17 cellular contexts compared by ENCODE assay signal in genomic region chr10:35398888-35399287, GRCh38.
DNase-seq lines count a peak whose midpoint lies in the region; ATAC-seq and TF ChIP-seq lines count a peak whose summit lies in the region.
"Had no signal": no experiment of that assay in that cellular context is flagged by ENCODE, and none has a peak within 500 bp of the region (broad histone marks: within the 10 kb centered on the region; RNA-seq: fewer than 3 reads in every experiment).

No MANE protein-coding gene starts in this region.

- peak overlapping the region in 1 of 7 donors; percentile 65 for H3K4me3 Mint-ChIP-seq in CD8-positive, alpha-beta memory T cell
- H3K4me3 Mint-ChIP-seq in endothelial cell (ENCODE audit: unreplicated experiment): no peak overlapping the region

- H3K9me3 ChIP-seq in CD8-positive, alpha-beta memory T cell (ENCODE audit: low read length): no peaks in the 10 kb centered on the region
- H3K9me3 ChIP-seq in neutrophil (no peaks in the 10 kb centered on the region), right lobe of liver (peaks cover 0 to 3% (median 0%) of the 10 kb centered on the region in 4 donors)

- no peak for DNase-seq in CD8-positive, alpha-beta memory T cell
- DNase-seq in HEK293T (ENCODE audit: extremely low spot score): no peak
- no peak for DNase-seq in endothelial cell (ENCODE audit: low spot score)
- DNase-seq in effector CD8-positive, alpha-beta T cell (lab: John Stamatoyannopoulos, UW): no peak
- DNase-seq in right lobe of liver: no peak
- no peak for DNase-seq in left colon
- DNase-seq in activated naive CD4-positive, alpha-beta T cell (lab: John Stamatoyannopoulos, UW): no peak
- DNase-seq: ACHN, AML-193, Caco-2, DMS53, NCI-H1092, NCI-H146, NCI-H2081, NCI-H774, PC-9 had no signal

- H3K27me3 ChIP-seq in CD8-positive, alpha-beta memory T cell (ENCODE audit: insufficient read depth, low read length, poor library complexity, severe bottlenecking): no peaks in the 10 kb centered on the region
- H3K27me3 ChIP-seq in neutrophil: no peaks in the 10 kb centered on the region
- H3K27me3 ChIP-seq in right lobe of liver: no peaks in the 10 kb centered on the region

- 94% methylated on average over 5 of the region's 7 CpGs for WGBS in right lobe of liver (ENCODE audit: insufficient coverage, low coverage, low lambda C conversion rate, missing lambda C conversion rate)

- H3K36me3 ChIP-seq in CD8-positive, alpha-beta memory T cell (ENCODE audit: insufficient read depth, low read length): no peaks in the 10 kb centered on the region
- H3K36me3 ChIP-seq in neutrophil (no peaks in the 10 kb centered on the region), right lobe of liver (no peaks in the 10 kb centered on the region)

- H3K27me3 Mint-ChIP-seq in CD8-positive, alpha-beta memory T cell: no peaks in the 10 kb centered on the region
- peaks cover 4% of the 10 kb centered on the region for H3K27me3 Mint-ChIP-seq in endothelial cell (ENCODE audit: unreplicated experiment)

- H3K4me1 Mint-ChIP-seq in CD8-positive, alpha-beta memory T cell: peaks cover 40 to 61% (median 60%) of the 10 kb centered on the region in 3 donors
- H3K4me1 Mint-ChIP-seq in endothelial cell (ENCODE audit: unreplicated experiment): peaks cover 59% of the 10 kb centered on the region

- peak overlapping the region; percentile 34 for H3K27ac ChIP-seq in CD8-positive, alpha-beta memory T cell (ENCODE audit: low read depth, low read length)
- H3K27ac ChIP-seq in neutrophil: peak overlapping the region; percentile 21
- no peak overlapping the region for H3K27ac ChIP-seq in right lobe of liver
- H3K27ac ChIP-seq: PC-9 had no signal

- TF ChIP-seq POLR2A in right lobe of liver (IDR thresholded peaks at IDR 0.05): no peak

- peak overlapping the region in 1 of 8 donors; percentile 27 for H3K27ac Mint-ChIP-seq in CD8-positive, alpha-beta memory T cell
- H3K27ac Mint-ChIP-seq in endothelial cell (ENCODE audit: unreplicated experiment): peak overlapping the region; percentile 7

- POLR2A ChIA-PET in CD8-positive, alpha-beta memory T cell (lab: Charles Lee): no interaction called here
- POLR2A ChIA-PET in HEK293T (lab: Yijun Ruan, JAX): no interaction called here

- no peaks in the 10 kb centered on the region for H3K9me3 Mint-ChIP-seq in CD8-positive, alpha-beta memory T cell
- H3K9me3 Mint-ChIP-seq in endothelial cell (ENCODE audit: unreplicated experiment): no peaks in the 10 kb centered on the region

- CTCF ChIA-PET in CD8-positive, alpha-beta memory T cell (lab: Charles Lee): no interaction called here
- CTCF ChIA-PET in HEK293T (lab: Yijun Ruan, JAX): interaction anchor here (1.0 kb wide), 1 partner anchor 13 kb away, joined by 3 read pairs; no protein-coding TSS in a partner anchor

- H3K36me3 Mint-ChIP-seq in CD8-positive, alpha-beta memory T cell: peaks cover 0 to 4% (median 0%) of the 10 kb centered on the region in 3 donors
- peaks cover 5% of the 10 kb centered on the region for H3K36me3 Mint-ChIP-seq in endothelial cell (ENCODE audit: low read depth, unreplicated experiment)

- H3K4me3 ChIP-seq in CD8-positive, alpha-beta memory T cell (ENCODE audit: low read length): no peak overlapping the region
- no peak overlapping the region for H3K4me3 ChIP-seq in neutrophil (ENCODE audit: low read depth in 1 of 2, low read length in 1 of 2)
- H3K4me3 ChIP-seq in right lobe of liver: no peak overlapping the region
- H3K4me3 ChIP-seq: PC-9 had no signal

- no peak for ATAC-seq in right lobe of liver
- ATAC-seq in left colon: no peak

- intact Hi-C loops in right lobe of liver (cut with DNase I) (no loop called here), left colon (cut with DNase I, micrococcal nuclease) (no loop called here)

- TF ChIP-seq CTCF in endothelial cell (IDR thresholded peaks at IDR 0.05; ENCODE audit: unreplicated experiment): no peak
- no peak for TF ChIP-seq CTCF in neutrophil (IDR thresholded peaks at IDR 0.05)
- TF ChIP-seq CTCF in right lobe of liver (IDR thresholded peaks at IDR 0.05): no peak

- H3K4me1 ChIP-seq in CD8-positive, alpha-beta memory T cell (ENCODE audit: insufficient read depth, low read length): peaks cover 23% of the 10 kb centered on the region
- peaks cover 4 to 6% of the 10 kb centered on the region in 2 experiments for H3K4me1 ChIP-seq in neutrophil (ENCODE audit: control insufficient read depth in 1 of 2, insufficient read depth in 1 of 2, low read depth in 1 of 2, low read length in 1 of 2)
- H3K4me1 ChIP-seq in right lobe of liver: peaks cover 0 to 26% (median 9%) of the 10 kb centered on the region in 4 donors

TF ChIP-seq in HEK293T, 16 proteins besides CTCF, POLR2A, EP300 and RAD21:
- 0 out of 2 replicates have a peak, but pooled peaks have one; percentile 23 for TF ChIP-seq L3MBTL2 (conservative IDR thresholded peaks at IDR 0.05)
- no peak for TF ChIP-seq FOXM1 (IDR thresholded peaks at IDR 0.05; ENCODE audit: borderline replicate concordance)

Comparison
In these comparisons a context has a peak if more than half of its experiments do, and no peak if none do; other contexts are left out.
1. H3K27ac ChIP-seq: peak in CD8-positive, alpha-beta memory T cell (single experiment) and neutrophil (single experiment); none in right lobe of liver (0 of 3).